Comparison of ENCODE assay signal across 22 cellular contexts in genomic region chr3:129476586-129476985, GRCh38. TPM values are rescaled to one million over a fixed set of nuclear protein-coding genes. Genes with fewer than 3 reads are reported as not detected.
DNase-seq lines count a peak whose midpoint lies in the region; ATAC-seq and TF ChIP-seq lines count a peak whose summit lies in the region.
"Had no signal": no experiment of that assay in that cellular context is flagged by ENCODE, and none has a peak within 500 bp of the region (broad histone marks: within the 10 kb centered on the region; RNA-seq: fewer than 3 reads in every experiment).

No MANE protein-coding gene starts in this region.

- no peak overlapping the region for H3K4me3 Mint-ChIP-seq in activated CD4-positive, alpha-beta memory T cell treated with anti-CD3 and anti-CD28 coated beads, Interleukin-2, amount 10 ng/mL, durations not matched to agents 7 days and 5 days
- H3K4me3 Mint-ChIP-seq in activated CD4-positive, alpha-beta memory T cell treated with anti-CD3 and anti-CD28 coated beads for 36 hours, result no peak overlapping the region
- no peak overlapping the region for H3K4me3 Mint-ChIP-seq in H9
- H3K4me3 Mint-ChIP-seq in activated T-helper 17 cell treated with anti-CD3 and anti-CD28 coated beads, Interleukin-2, amount 50 U/mL, for 72 hours, result no peak overlapping the region
- H3K4me3 Mint-ChIP-seq: CD8-positive, alpha-beta T cell had no signal

- no peak overlapping the region for H2BK120ac ChIP-seq in H9 (ENCODE audit: low read depth, low read length, poor library complexity, severe bottlenecking)

- H4K8ac ChIP-seq in H9 (replicated peaks; ENCODE audit: insufficient read length, low read depth, low read length), result no peak overlapping the region

- H3K18ac ChIP-seq in H9 (ENCODE audit: insufficient read length, low read depth, low read length), result no peak overlapping the region

- H2AFZ ChIP-seq in H9 (ENCODE audit: low read length), result no peak overlapping the region
- H2AFZ ChIP-seq: GM23248 had no signal

- H4K5ac ChIP-seq in H9 (ENCODE audit: insufficient read length, low read depth, low read length), result no peak overlapping the region

- no peak overlapping the region for H3K14ac ChIP-seq in H9 (ENCODE audit: insufficient read depth, low read length)

- H3K27ac Mint-ChIP-seq in activated CD4-positive, alpha-beta memory T cell treated with anti-CD3 and anti-CD28 coated beads, Interleukin-2, amount 10 ng/mL, durations not matched to agents 7 days and 5 days, result peak overlapping the region; percentile 10
- H3K27ac Mint-ChIP-seq in activated CD4-positive, alpha-beta memory T cell treated with anti-CD3 and anti-CD28 coated beads for 36 hours, result no peak overlapping the region
- no peak overlapping the region; a peak in 2 of 7 replicates for H3K27ac Mint-ChIP-seq in H9
- no peak overlapping the region for H3K27ac Mint-ChIP-seq in activated T-helper 17 cell treated with anti-CD3 and anti-CD28 coated beads, Interleukin-2, amount 50 U/mL, for 72 hours
- H3K27ac Mint-ChIP-seq: CD8-positive, alpha-beta T cell had no signal

- H2BK12ac ChIP-seq in H9 (ENCODE audit: insufficient read length, low read depth, low read length), result no peak overlapping the region

- peak overlapping the region; percentile 10 for H3K56ac ChIP-seq in H9 (ENCODE audit: insufficient read length, low read depth, low read length)

- H3K9me3 ChIP-seq in H9 (ENCODE audit: control insufficient read depth, low read depth, low read length), result no peaks in the 10 kb centered on the region
- H3K9me3 ChIP-seq in body of pancreas, result no peaks in the 10 kb centered on the region
- H3K9me3 ChIP-seq: A549, Caco-2 had no signal

- WGBS in H9 (ENCODE audit: extremely low coverage, insufficient read length, low lambda C conversion rate), result no CpG with 5 or more reads among the region's 6 CpGs
- WGBS in body of pancreas, 2 donors, result 46 to 55% methylated on average over 6 of the region's 6 CpGs

- H3K4me2 ChIP-seq in H9 (ENCODE audit: insufficient read depth, insufficient read length, low read length), result no peak overlapping the region
- H3K4me2 ChIP-seq: A549 had no signal

- no peak overlapping the region for H4K91ac ChIP-seq in H9 (ENCODE audit: insufficient read length, low read depth, low read length)

- no peak overlapping the region for H2BK15ac ChIP-seq in H9 (ENCODE audit: low read depth, low read length)

- no peak overlapping the region for H3T11ph ChIP-seq in H9 (ENCODE audit: low read length)

- no peaks in the 10 kb centered on the region for H3K4me1 ChIP-seq in H9 (ENCODE audit: insufficient read depth, low read length)
- H3K4me1 ChIP-seq in body of pancreas, result peaks cover 6% of the 10 kb centered on the region
- H3K4me1 ChIP-seq: A549, Caco-2 had no signal

- peaks cover 1 to 16% of the 10 kb centered on the region in 2 donors for H3K36me3 ChIP-seq in body of pancreas (replicated peaks in 1 of 2; ENCODE audit: insufficient read depth in 1 of 2, low read depth in 2 of 2)

- H3K23me2 ChIP-seq in H9 (ENCODE audit: insufficient read length, low read depth, low read length, poor library complexity, severe bottlenecking), result no peaks in the 10 kb centered on the region

- no peak overlapping the region for H2AK5ac ChIP-seq in H9 (ENCODE audit: insufficient read length, low read length)

- TF ChIP-seq CTCF in H9 (conservative IDR thresholded peaks at IDR 0.05) (no peak), body of pancreas (IDR thresholded peaks at IDR 0.05) (no peak)

- H3K4me1 Mint-ChIP-seq in activated CD4-positive, alpha-beta memory T cell treated with anti-CD3 and anti-CD28 coated beads, Interleukin-2, amount 10 ng/mL, durations not matched to agents 7 days and 5 days, result peaks cover 2% of the 10 kb centered on the region
- H3K4me1 Mint-ChIP-seq in activated CD4-positive, alpha-beta memory T cell treated with anti-CD3 and anti-CD28 coated beads for 36 hours (ENCODE audit: low read depth), result peaks cover 5% of the 10 kb centered on the region
- 0 out of 4 replicates have a peak, but pooled peaks cover 0 to 3% of the 10 kb centered on the region in 2 experiments for H3K4me1 Mint-ChIP-seq in H9
- H3K4me1 Mint-ChIP-seq in activated T-helper 17 cell treated with anti-CD3 and anti-CD28 coated beads, Interleukin-2, amount 50 U/mL, for 72 hours, result no peaks in the 10 kb centered on the region

- CTCF ChIA-PET in activated CD4-positive, alpha-beta memory T cell treated with anti-CD3 and anti-CD28 coated beads, Interleukin-2, amount 10 ng/mL, durations not matched to agents 7 days and 5 days (lab: Charles Lee), result no interaction called here
- CTCF ChIA-PET in activated CD4-positive, alpha-beta memory T cell treated with anti-CD3 and anti-CD28 coated beads for 36 hours (lab: Charles Lee), result interaction anchor here (2.3 kb wide), 1 partner anchor 14 kb away, joined by 8 read pairs; no protein-coding TSS in a partner anchor

- no peaks in the 10 kb centered on the region for H4K20me1 ChIP-seq in H9 (ENCODE audit: control insufficient read depth, insufficient read depth, insufficient read length)

- no peak for TF ChIP-seq POLR2A in body of pancreas (IDR thresholded peaks at IDR 0.05)

- H3K27me3 Mint-ChIP-seq in activated CD4-positive, alpha-beta memory T cell treated with anti-CD3 and anti-CD28 coated beads, Interleukin-2, amount 10 ng/mL, durations not matched to agents 7 days and 5 days, result no peaks in the 10 kb centered on the region
- no peaks in the 10 kb centered on the region for H3K27me3 Mint-ChIP-seq in activated CD4-positive, alpha-beta memory T cell treated with anti-CD3 and anti-CD28 coated beads for 36 hours
- H3K27me3 Mint-ChIP-seq in H9 (ENCODE audit: low read depth), result no peaks in the 10 kb centered on the region
- H3K27me3 Mint-ChIP-seq in activated T-helper 17 cell treated with anti-CD3 and anti-CD28 coated beads, Interleukin-2, amount 50 U/mL, for 72 hours, result no peaks in the 10 kb centered on the region

- ATAC-seq in body of pancreas (peak; percentile 95), HG03520 (IDR thresholded peaks at IDR 0.05; ENCODE audit: unreplicated experiment) (no peak), esophagus mucosa (no peak)
- ATAC-seq in activated T-helper 17 cell treated with anti-CD3 and anti-CD28 coated beads, Interleukin-2, amount 50 U/mL, for 72 hours (replicated peaks), result no peak
- ATAC-seq: A549; CD8-positive, alpha-beta T cell; HCT116 had no signal

- H2BK5ac ChIP-seq in H9 (ENCODE audit: insufficient read length, low read length), result no peak overlapping the region

- intact Hi-C loops in activated CD4-positive, alpha-beta memory T cell treated with anti-CD3 and anti-CD28 coated beads for 36 hours (cut with micrococcal nuclease), result no loop called here
- intact Hi-C loops in body of pancreas (cut with DNase I), result no loop called here

- H3K27me3 ChIP-seq in H9 (ENCODE audit: insufficient read depth, low read length), result no peaks in the 10 kb centered on the region
- H3K27me3 ChIP-seq in body of pancreas, result no peaks in the 10 kb centered on the region

- H3K9me3 Mint-ChIP-seq in activated CD4-positive, alpha-beta memory T cell treated with anti-CD3 and anti-CD28 coated beads, Interleukin-2, amount 10 ng/mL, durations not matched to agents 7 days and 5 days, result no peaks in the 10 kb centered on the region
- H3K9me3 Mint-ChIP-seq in activated CD4-positive, alpha-beta memory T cell treated with anti-CD3 and anti-CD28 coated beads for 36 hours, result no peaks in the 10 kb centered on the region
- no peaks in the 10 kb centered on the region for H3K9me3 Mint-ChIP-seq in H9
- no peaks in the 10 kb centered on the region for H3K9me3 Mint-ChIP-seq in activated T-helper 17 cell treated with anti-CD3 and anti-CD28 coated beads, Interleukin-2, amount 50 U/mL, for 72 hours
- H3K9me3 Mint-ChIP-seq: CD8-positive, alpha-beta T cell had no signal

- no peak overlapping the region for H3K4me3 ChIP-seq in body of pancreas
- H3K4me3 ChIP-seq: A549, GM23248 had no signal

- no peak for DNase-seq in activated CD4-positive, alpha-beta memory T cell treated with anti-CD3 and anti-CD28 coated beads, Interleukin-2, amount 10 ng/mL, durations not matched to agents 7 days and 5 days
- no peak for DNase-seq in activated CD4-positive, alpha-beta memory T cell treated with anti-CD3 and anti-CD28 coated beads for 36 hours
- DNase-seq in H9 (no peak), body of pancreas (peak; percentile 70 to 91 (median 78))
- DNase-seq: 8988T; ACHN; AML-193; C1 segment of cervical spinal cord; Caco-2; CD8-positive, alpha-beta T cell; DMS153; DMS79 treated with DMSO at 0.1 percent for 48 hours; GM23248; H7 had no signal

- H3K27ac ChIP-seq in H9 (ENCODE audit: insufficient read length, low read depth, low read length), result no peak overlapping the region
- peak overlapping the region in 3 of 4 donors; percentile 11 to 66 (median 37) for H3K27ac ChIP-seq in body of pancreas
- H3K27ac ChIP-seq: A549, GM23248 had no signal

- H3K23ac ChIP-seq in H9 (ENCODE audit: insufficient read length, low read depth, low read length), result no peak overlapping the region

- H2BK20ac ChIP-seq in H9 (ENCODE audit: low read depth, low read length, poor library complexity, severe bottlenecking), result no peak overlapping the region

- no peak overlapping the region for H3K4ac ChIP-seq in H9 (ENCODE audit: low read depth, low read length)

- POLR2A ChIA-PET in activated CD4-positive, alpha-beta memory T cell treated with anti-CD3 and anti-CD28 coated beads, Interleukin-2, amount 10 ng/mL, durations not matched to agents 7 days and 5 days (lab: Charles Lee), result no interaction called here
- POLR2A ChIA-PET in activated CD4-positive, alpha-beta memory T cell treated with anti-CD3 and anti-CD28 coated beads for 36 hours (lab: Charles Lee), result no interaction called here

- no peaks in the 10 kb centered on the region for H3K79me1 ChIP-seq in H9 (ENCODE audit: insufficient read depth, low read depth, low read length, poor library complexity, severe bottlenecking)

- peaks cover 16% of the 10 kb centered on the region for H3K36me3 Mint-ChIP-seq in activated CD4-positive, alpha-beta memory T cell treated with anti-CD3 and anti-CD28 coated beads, Interleukin-2, amount 10 ng/mL, durations not matched to agents 7 days and 5 days (ENCODE audit: low read depth)
- H3K36me3 Mint-ChIP-seq in activated CD4-positive, alpha-beta memory T cell treated with anti-CD3 and anti-CD28 coated beads for 36 hours, result peaks cover 10% of the 10 kb centered on the region
- H3K36me3 Mint-ChIP-seq in H9 (ENCODE audit: insufficient read depth in 1 of 3, low read depth in 3 of 3), result peaks cover 8 to 41% (median 35%) of the 10 kb centered on the region in 3 experiments
- peaks cover 39% of the 10 kb centered on the region for H3K36me3 Mint-ChIP-seq in activated T-helper 17 cell treated with anti-CD3 and anti-CD28 coated beads, Interleukin-2, amount 50 U/mL, for 72 hours (ENCODE audit: low read depth)

- no peaks in the 10 kb centered on the region for H3K79me2 ChIP-seq in H9 (ENCODE audit: insufficient read depth, low read length)

- no peak overlapping the region for H3K9ac ChIP-seq in H9 (ENCODE audit: extremely low read depth, insufficient read length, low read length)
- H3K9ac ChIP-seq: GM23248 had no signal

RNA-seq across cellular contexts. Expression of gene IFT122, which starts 36.6 kb away (rescaled TPM):
- total RNA-seq in activated CD4-positive, alpha-beta memory T cell treated with anti-CD3 and anti-CD28 coated beads, Interleukin-2, amount 10 ng/mL, durations not matched to agents 7 days and 5 days, result 10 to 100 TPM; 22.6 to 22.8 TPM
- 10 to 100 TPM; 21.5 to 25.5 TPM for total RNA-seq in activated CD4-positive, alpha-beta memory T cell treated with anti-CD3 and anti-CD28 coated beads for 36 hours
- total RNA-seq in H9 (2021), result 19.3 and 22.0 TPM in 2 replicates
- 10 to 100 TPM; 10.5 to 34.8 TPM for total RNA-seq in body of pancreas
- 11.2 TPM for total RNA-seq in esophagus mucosa
- 10 to 100 TPM; 19.3 to 33.4 TPM for total RNA-seq in activated T-helper 17 cell treated with anti-CD3 and anti-CD28 coated beads, Interleukin-2, amount 50 U/mL, for 72 hours

RNA-seq across cellular contexts. Expression of gene MBD4, which starts 36.8 kb away (rescaled TPM):
- 10 to 100 TPM; 47.1 to 47.4 TPM for total RNA-seq in activated CD4-positive, alpha-beta memory T cell treated with anti-CD3 and anti-CD28 coated beads, Interleukin-2, amount 10 ng/mL, durations not matched to agents 7 days and 5 days
- total RNA-seq in activated CD4-positive, alpha-beta memory T cell treated with anti-CD3 and anti-CD28 coated beads for 36 hours, result 10 to 100 TPM; 50.5 to 53.7 TPM
- total RNA-seq in H9 (2021), result 40.1 and 41.0 TPM in 2 replicates
- total RNA-seq in body of pancreas, result 10 to 100 TPM; 18.7 to 23.1 TPM
- 20.8 TPM for total RNA-seq in esophagus mucosa
- total RNA-seq in activated T-helper 17 cell treated with anti-CD3 and anti-CD28 coated beads, Interleukin-2, amount 50 U/mL, for 72 hours, result 10 to 100 TPM; 38.4 to 44.4 TPM

RNA-seq across cellular contexts. Expression of gene EFCAB12, which starts 48.1 kb away (rescaled TPM):
- total RNA-seq in activated CD4-positive, alpha-beta memory T cell treated with anti-CD3 and anti-CD28 coated beads, Interleukin-2, amount 10 ng/mL, durations not matched to agents 7 days and 5 days, result under 1 TPM; 0.65 to 0.98 TPM
- under 1 TPM; 0.31 to 0.45 TPM for total RNA-seq in activated CD4-positive, alpha-beta memory T cell treated with anti-CD3 and anti-CD28 coated beads for 36 hours
- 0.11 and 0.28 TPM in 2 replicates for total RNA-seq in H9 (2021)
- 1 to 10 TPM in 1 of 2 donors, under 1 TPM in 1; under 0.01 to 1.3 TPM for total RNA-seq in body of pancreas
- 0.04 TPM for total RNA-seq in esophagus mucosa
- total RNA-seq in activated T-helper 17 cell treated with anti-CD3 and anti-CD28 coated beads, Interleukin-2, amount 50 U/mL, for 72 hours, result 1 to 10 TPM in 1 of 2 donors, under 1 TPM in 1; 0.63 to 1.7 TPM
- total RNA-seq: Daoy, G401, GM23248 had no signal

RNA-seq across cellular contexts. Expression of gene RHO, which starts 51.9 kb away (rescaled TPM):
- not detected for total RNA-seq in activated CD4-positive, alpha-beta memory T cell treated with anti-CD3 and anti-CD28 coated beads, Interleukin-2, amount 10 ng/mL, durations not matched to agents 7 days and 5 days
- not detected for total RNA-seq in activated CD4-positive, alpha-beta memory T cell treated with anti-CD3 and anti-CD28 coated beads for 36 hours
- total RNA-seq in H9 (2021), result not detected in 2 replicates
- not detected for total RNA-seq in body of pancreas
- not detected for total RNA-seq in esophagus mucosa
- not detected for total RNA-seq in activated T-helper 17 cell treated with anti-CD3 and anti-CD28 coated beads, Interleukin-2, amount 50 U/mL, for 72 hours
- total RNA-seq: Caco-2; CD8-positive, alpha-beta T cell; Daoy; G401; GM23248; H1 had no signal

Comparison
In these comparisons a context has a peak if more than half of its experiments do, and no peak if none do; other contexts are left out.
1. DNase-seq: peak in body of pancreas (4 of 4); none in activated CD4-positive, alpha-beta memory T cell treated with anti-CD3 and anti-CD28 coated beads, Interleukin-2, amount 10 ng/mL, durations not matched to agents 7 days and 5 days (single experiment), activated CD4-positive, alpha-beta memory T cell treated with anti-CD3 and anti-CD28 coated beads for 36 hours (single experiment) and H9 (single experiment).